10 cellular contexts compared by ENCODE assay signal in genomic region chr4:164935363-164935762, GRCh38. TPM values are rescaled to one million over a fixed set of nuclear protein-coding genes. Genes with fewer than 3 reads are reported as not detected.
DNase-seq lines count a peak whose midpoint lies in the region; ATAC-seq, FAIRE-seq and TF ChIP-seq lines count a peak whose summit lies in the region.
"Had no signal": no experiment of that assay in that cellular context is flagged by ENCODE, and none has a peak within 500 bp of the region (broad histone marks: within the 10 kb centered on the region; RNA-seq: fewer than 3 reads in every experiment).

No MANE protein-coding gene starts in this region.

- intact Hi-C loops in ovary (cut with DNase I), result no loop called here

- no peaks in the 10 kb centered on the region for H3K36me3 Mint-ChIP-seq in glutamatergic neuron (ENCODE audit: unreplicated experiment)
- H3K36me3 Mint-ChIP-seq: IgD-negative memory B cell had no signal

- H3K36me3 ChIP-seq in H7 (replicated peaks; ENCODE audit: control insufficient read depth, insufficient read depth, low read length), result no peaks in the 10 kb centered on the region
- H3K36me3 ChIP-seq in keratinocyte (ENCODE audit: control insufficient read depth in 2 of 2, extremely low read depth in 1 of 2, insufficient read depth in 2 of 2, low read length in 2 of 2), result no peaks in the 10 kb centered on the region
- no peaks in the 10 kb centered on the region for H3K36me3 ChIP-seq in ovary

- peaks cover 7% of the 10 kb centered on the region for H3K27me3 Mint-ChIP-seq in glutamatergic neuron (ENCODE audit: unreplicated experiment)

- H3K27me3 ChIP-seq in H7 (ENCODE audit: control insufficient read depth, insufficient read depth, low read length), result no peaks in the 10 kb centered on the region
- H3K27me3 ChIP-seq in keratinocyte (ENCODE audit: control insufficient read depth, extremely low read depth, insufficient read depth, low read length), result no peaks in the 10 kb centered on the region
- H3K27me3 ChIP-seq in ovary, result no peaks in the 10 kb centered on the region

- H3K27ac Mint-ChIP-seq in glutamatergic neuron (ENCODE audit: unreplicated experiment), result no peak overlapping the region
- H3K27ac Mint-ChIP-seq: activated T-cell treated with anti-CD3 and anti-CD28 coated beads, Interleukin-2, amount 50 U/mL, for 24 hours; IgD-negative memory B cell had no signal

- no peak overlapping the region for H2AFZ ChIP-seq in keratinocyte (ENCODE audit: control insufficient read depth, low read length)

- no peaks in the 10 kb centered on the region for H3K9me3 Mint-ChIP-seq in glutamatergic neuron (ENCODE audit: unreplicated experiment)
- H3K9me3 Mint-ChIP-seq: activated T-cell treated with anti-CD3 and anti-CD28 coated beads, Interleukin-2, amount 50 U/mL, for 24 hours had no signal

- H4K20me1 ChIP-seq in keratinocyte (ENCODE audit: control insufficient read depth, extremely low read depth, insufficient read depth, low read length), result no peaks in the 10 kb centered on the region

- no peaks in the 10 kb centered on the region for H3K79me2 ChIP-seq in keratinocyte (ENCODE audit: control insufficient read depth, insufficient read depth, low read length)

- no peak overlapping the region for H3K4me2 ChIP-seq in keratinocyte (ENCODE audit: control insufficient read depth, extremely low read depth, insufficient read depth, low read depth, low read length)

- no peak overlapping the region for H3K9ac ChIP-seq in keratinocyte (ENCODE audit: control insufficient read depth, extremely low read depth, insufficient read depth, low read length)

- H3K9me1 ChIP-seq in keratinocyte (ENCODE audit: control insufficient read depth, extremely low read depth, insufficient read depth, low read length), result no peaks in the 10 kb centered on the region

- FAIRE-seq in keratinocyte (lab: Jason Lieb, UNC), result no peak

- peak in 2 of 3 experiments; percentile 14 to 16 for TF ChIP-seq CTCF in keratinocyte (optimal IDR thresholded peaks at IDR 0.05 in 1 of 3, IDR thresholded peaks at IDR 0.05 in 1 of 3, conservative IDR thresholded peaks at IDR 0.05 in 1 of 3; ENCODE audit: extremely low read depth in 1 of 3, insufficient read depth in 2 of 3, low read length in 3 of 3)
- TF ChIP-seq CTCF in glutamatergic neuron (IDR thresholded peaks at IDR 0.05; ENCODE audit: partially characterized antibody, unreplicated experiment), result no peak
- no peak for TF ChIP-seq CTCF in ovary (IDR thresholded peaks at IDR 0.05)

- no peak for TF ChIP-seq EP300 in Ishikawa (IDR thresholded peaks at IDR 0.05; ENCODE audit: borderline replicate concordance)
- TF ChIP-seq EP300 in ovary (IDR thresholded peaks at IDR 0.05), result no peak

- H3K4me3 ChIP-seq in H7 (ENCODE audit: insufficient read depth, low read depth, low read length) (no peak overlapping the region), keratinocyte (ENCODE audit: control insufficient read depth in 2 of 3, extremely low read depth in 1 of 3, insufficient read depth in 2 of 3, low read depth in 1 of 3, low read length in 3 of 3) (no peak overlapping the region), ovary (no peak overlapping the region)

- 0 out of 2 replicates have a peak, but pooled peaks have one; percentile 2 for TF ChIP-seq RAD21 in Ishikawa (IDR thresholded peaks at IDR 0.05; ENCODE audit: low read depth)

- H3K4me1 ChIP-seq in keratinocyte (ENCODE audit: control insufficient read depth, extremely low read depth, insufficient read depth, low read length) (peaks cover 10% of the 10 kb centered on the region), ovary (ENCODE audit: insufficient read depth) (no peaks in the 10 kb centered on the region)

- no peak for TF ChIP-seq POLR2A in ovary (IDR thresholded peaks at IDR 0.05)

- no peaks in the 10 kb centered on the region for H3K4me1 Mint-ChIP-seq in glutamatergic neuron (ENCODE audit: low read depth, unreplicated experiment)

- no peak overlapping the region for H3K27ac ChIP-seq in keratinocyte (ENCODE audit: control insufficient read depth, insufficient read depth, low read length)
- H3K27ac ChIP-seq in ovary, result no peak overlapping the region

- H3K9me3 ChIP-seq in keratinocyte (ENCODE audit: control insufficient read depth, low read depth, low read length) (no peaks in the 10 kb centered on the region), ovary (no peaks in the 10 kb centered on the region)

- peak; percentile 42 for ATAC-seq in GM18520 (IDR thresholded peaks at IDR 0.05; ENCODE audit: unreplicated experiment)

- dilution Hi-C loops in keratinocyte (cut with MboI; ENCODE audit: extremely low pct_ligation_motif_present, low sequenced_read_pairs), result no loop called here

- DNase-seq in H7 (peak; percentile 67), keratinocyte (ENCODE audit: low read depth, low spot score) (no peak), NCI-H128 (lab: John Stamatoyannopoulos, UW; ENCODE audit: unreplicated experiment) (no peak), glutamatergic neuron (no peak), ovary (no peak), KG1 (lab: John Stamatoyannopoulos, UW) (no peak)
- DNase-seq: activated T-cell treated with anti-CD3 and anti-CD28 coated beads, Interleukin-2, amount 50 U/mL, for 24 hours had no signal

- H3K4me3 Mint-ChIP-seq in glutamatergic neuron (ENCODE audit: unreplicated experiment), result no peak overlapping the region
- H3K4me3 Mint-ChIP-seq: activated T-cell treated with anti-CD3 and anti-CD28 coated beads, Interleukin-2, amount 50 U/mL, for 24 hours; IgD-negative memory B cell had no signal

- 35 to 43% (median 41%) methylated on average over 1 of the region's 1 CpG for WGBS in ovary, 3 donors

TF ChIP-seq in Ishikawa, 13 proteins besides CTCF, POLR2A, EP300 and RAD21:
- TF ChIP-seq EGR1 (IDR thresholded peaks at IDR 0.05) (no peak), CEBPB (IDR thresholded peaks at IDR 0.05) (no peak), TAF1 (IDR thresholded peaks at IDR 0.05; ENCODE audit: low read depth) (no peak), TCF12 (IDR thresholded peaks at IDR 0.05; ENCODE audit: low read depth) (no peak), TEAD4 (IDR thresholded peaks at IDR 0.05) (no peak), ZBTB7A (IDR thresholded peaks at IDR 0.05; ENCODE audit: low read depth) (no peak), CREB1 (IDR thresholded peaks at IDR 0.05; ENCODE audit: low read depth) (no peak)
- TF ChIP-seq, protein P1, sequence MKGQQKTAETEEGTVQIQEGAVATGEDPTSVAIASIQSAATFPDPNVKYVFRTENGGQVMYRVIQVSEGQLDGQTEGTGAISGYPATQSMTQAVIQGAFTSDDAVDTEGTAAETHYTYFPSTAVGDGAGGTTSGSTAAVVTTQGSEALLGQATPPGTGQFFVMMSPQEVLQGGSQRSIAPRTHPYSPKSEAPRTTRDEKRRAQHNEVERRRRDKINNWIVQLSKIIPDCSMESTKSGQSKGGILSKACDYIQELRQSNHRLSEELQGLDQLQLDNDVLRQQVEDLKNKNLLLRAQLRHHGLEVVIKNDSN (IDR thresholded peaks at IDR 0.05), result no peak
TF ChIP-seq in Ishikawa: peak in this region for 0.

RNA-seq across cellular contexts. Expression of gene TRIM61, which starts 42.1 kb away (rescaled TPM):
- total RNA-seq in H7 (2014; rRNA removed; shearing (Covaris generic)), result 0.14 and 0.30 TPM in 2 replicates
- polyA plus RNA-seq in keratinocyte, result 0.29 to 0.58 TPM (median 0.45 TPM) in 3 replicates
- polyA plus RNA-seq in keratinocyte (2011; ENCODE audit: low read depth), result not detected
- 0.25 and 0.55 TPM in 2 replicates for polyA plus RNA-seq in keratinocyte (2011; cell fraction: cytosol; rRNA removed)
- 0.34 and 0.44 TPM in 2 replicates for polyA plus RNA-seq in keratinocyte (2011; cell fraction: nucleus; rRNA removed)
- polyA plus RNA-seq in keratinocyte (2012; ENCODE audit: low replicate concordance), result 0.26 TPM in 1 of 2 replicates, not detected in the other
- 0.20 to 0.46 TPM (median 0.32 TPM) in 3 replicates for polyA minus RNA-seq in keratinocyte
- polyA minus RNA-seq in keratinocyte (2011; cell fraction: cytosol; rRNA and poly(A)+ RNA removed), result not detected
- polyA minus RNA-seq in keratinocyte (2011; cell fraction: nucleus; rRNA and poly(A)+ RNA removed), result 0.47 TPM in 1 of 2 replicates, not detected in the other
- total RNA-seq in glutamatergic neuron (ENCODE audit: unreplicated experiment), result 0.34 TPM
- 1 to 10 TPM in 5 of 7 donors, under 1 TPM in 2; 0.36 to 3.4 (median 1.8) TPM for total RNA-seq in ovary
- polyA plus RNA-seq in ovary, result 1 to 10 TPM; 1.5 to 1.9 TPM

RNA-seq across cellular contexts. Expression of gene APELA, which starts 58.4 kb away (rescaled TPM):
- total RNA-seq in H7 (2014; rRNA removed; shearing (Covaris generic)), result 39.4 and 71.9 TPM in 2 replicates
- polyA plus RNA-seq in keratinocyte (not detected in 3 replicates), ovary (not detected)
- not detected for polyA plus RNA-seq in keratinocyte (2011; ENCODE audit: low read depth)
- not detected in 2 replicates for polyA plus RNA-seq in keratinocyte (2011; cell fraction: cytosol; rRNA removed)
- polyA plus RNA-seq in keratinocyte (2011; cell fraction: nucleus; rRNA removed), result not detected in 2 replicates
- not detected in 2 replicates for polyA plus RNA-seq in keratinocyte (2012; ENCODE audit: low replicate concordance)
- polyA minus RNA-seq in keratinocyte, result not detected in 3 replicates
- polyA minus RNA-seq in keratinocyte (2011; cell fraction: cytosol; rRNA and poly(A)+ RNA removed), result not detected
- not detected in 2 replicates for polyA minus RNA-seq in keratinocyte (2011; cell fraction: nucleus; rRNA and poly(A)+ RNA removed)
- total RNA-seq in glutamatergic neuron (ENCODE audit: unreplicated experiment) (0.88 TPM), ovary (under 1 TPM in 1 of 7 donors, not detected in 6; 0.10 TPM)
- polyA plus RNA-seq: IgD-negative memory B cell had no signal

Comparison
In these comparisons a context has a peak if more than half of its experiments do, and no peak if none do; other contexts are left out.
1. CTCF ChIP-seq: peak in keratinocyte (2 of 3); none in glutamatergic neuron (single experiment) and ovary (0 of 3).
2. RNA of gene APELA, which starts 58.4 kb away (total RNA-seq): 39.4 to 71.9 TPM in H7; 0.88 TPM in glutamatergic neuron (single experiment) and 0.10 TPM in ovary; every median in the first group is over 10 times any median in the second.